ENCODE assay signal across 18 cellular contexts in genomic region chr4:1695913-1696312, GRCh38. TPM values are rescaled to one million over a fixed set of nuclear protein-coding genes. Genes with fewer than 3 reads are reported as not detected.
A peak's percentile ranks its signal among the peaks of the same experiment; 100 is the strongest.
DNase-seq lines count a peak whose midpoint lies in the region; ATAC-seq and TF ChIP-seq lines count a peak whose summit lies in the region.
"Had no signal": no experiment of that assay in that cellular context is flagged by ENCODE, and none has a peak within 500 bp of the region (broad histone marks: within the 10 kb centered on the region; RNA-seq: fewer than 3 reads in every experiment).

No MANE protein-coding gene starts in this region.

- H3K9me3 Mint-ChIP-seq in activated CD4-positive, alpha-beta T cell treated with anti-CD3 and anti-CD28 coated beads, Interleukin-2, amount 10 ng/mL, durations not matched to agents 7 days and 5 days, result no peaks in the 10 kb centered on the region
- H3K9me3 Mint-ChIP-seq in HFFc6, result no peaks in the 10 kb centered on the region
- H3K9me3 Mint-ChIP-seq: CD4-positive, alpha-beta memory T cell had no signal

- no peak for DNase-seq in activated CD4-positive, alpha-beta T cell treated with anti-CD3 and anti-CD28 coated beads, Interleukin-2, amount 10 ng/mL, durations not matched to agents 7 days and 5 days
- DNase-seq in activated CD4-positive, alpha-beta T cell treated with anti-CD3 and anti-CD28 coated beads, Interleukin-2, amount 50 U/mL, for 48 hours, result no peak
- no peak for DNase-seq in RWPE1 (ENCODE audit: low spot score)
- DNase-seq in lower lobe of right lung, result peak; percentile 13
- peak; percentile 31 for DNase-seq in skeletal muscle cell (ENCODE audit: low read depth)
- no peak for DNase-seq in HFFc6
- DNase-seq in ecto neural progenitor cell (ENCODE audit: low spot score), result no peak
- no peak for DNase-seq in KBM-7
- DNase-seq: AML-193; CD4-positive, alpha-beta memory T cell; NCI-H1048; NCI-H146; NCI-H345; NCI-H526 treated with DMSO at 0.1 percent for 48 hours; PC-9; SHP77 had no signal

- in situ Hi-C loops in KBM-7 (cut with MboI; ENCODE audit: low pct_unique_long_range_greater_than_20kb, low sequenced_read_pairs), result no loop called here

- H3K4me3 ChIP-seq in lower lobe of right lung (no peak overlapping the region), skeletal muscle cell (ENCODE audit: low read depth, low read length) (no peak overlapping the region)
- H3K4me3 ChIP-seq: A549, K562, PC-9 had no signal

- intact Hi-C loops in lower lobe of right lung (cut with DNase I), result no loop called here

- POLR2A ChIA-PET in activated CD4-positive, alpha-beta T cell treated with anti-CD3 and anti-CD28 coated beads, Interleukin-2, amount 10 ng/mL, durations not matched to agents 7 days and 5 days (lab: Charles Lee), result no interaction called here
- POLR2A ChIA-PET in RWPE1 (lab: Yijun Ruan, JAX; ENCODE audit: low non-redundant PET), result no interaction called here

- no peaks in the 10 kb centered on the region for H3K9me3 ChIP-seq in lower lobe of right lung
- H3K9me3 ChIP-seq: A549 had no signal

- TF ChIP-seq CTCF in RWPE1 (conservative IDR thresholded peaks at IDR 0.05; ENCODE audit: low read depth), result no peak
- TF ChIP-seq CTCF in lower lobe of right lung (IDR thresholded peaks at IDR 0.05), result no peak
- no peak for TF ChIP-seq CTCF in HFFc6 (IDR thresholded peaks at IDR 0.05)

- CTCF ChIA-PET in activated CD4-positive, alpha-beta T cell treated with anti-CD3 and anti-CD28 coated beads, Interleukin-2, amount 10 ng/mL, durations not matched to agents 7 days and 5 days (lab: Charles Lee), result interaction anchor here (6.9 kb wide), 1 partner anchor 31 kb away, joined by 94 read pairs; no protein-coding TSS in a partner anchor
- CTCF ChIA-PET in RWPE1 (lab: Yijun Ruan, JAX), result interaction anchor here (0.6 kb wide), 1 partner anchor 113 kb away, joined by 4 read pairs; no protein-coding TSS in a partner anchor

- H3K27me3 Mint-ChIP-seq in activated CD4-positive, alpha-beta T cell treated with anti-CD3 and anti-CD28 coated beads, Interleukin-2, amount 10 ng/mL, durations not matched to agents 7 days and 5 days, result no peaks in the 10 kb centered on the region
- no peaks in the 10 kb centered on the region for H3K27me3 Mint-ChIP-seq in HFFc6 (ENCODE audit: insufficient read depth)
- H3K27me3 Mint-ChIP-seq: CD4-positive, alpha-beta memory T cell had no signal

- no peak overlapping the region for H3K4me3 Mint-ChIP-seq in activated CD4-positive, alpha-beta T cell treated with anti-CD3 and anti-CD28 coated beads, Interleukin-2, amount 10 ng/mL, durations not matched to agents 7 days and 5 days
- H3K4me3 Mint-ChIP-seq in HFFc6, result no peak overlapping the region
- H3K4me3 Mint-ChIP-seq: CD4-positive, alpha-beta memory T cell had no signal

- H3K27me3 ChIP-seq in lower lobe of right lung (ENCODE audit: low read depth), result no peaks in the 10 kb centered on the region

- peak overlapping the region; percentile 31 for H3K27ac Mint-ChIP-seq in activated CD4-positive, alpha-beta T cell treated with anti-CD3 and anti-CD28 coated beads, Interleukin-2, amount 10 ng/mL, durations not matched to agents 7 days and 5 days
- no peak overlapping the region for H3K27ac Mint-ChIP-seq in HFFc6

- H3K27ac ChIP-seq in RWPE1, result peak overlapping the region; percentile 42
- H3K27ac ChIP-seq in lower lobe of right lung, result no peak overlapping the region
- H3K27ac ChIP-seq: A549 had no signal

- ATAC-seq in lower lobe of right lung, result no peak
- ATAC-seq: A549, K562 had no signal

- H3K36me3 Mint-ChIP-seq in activated CD4-positive, alpha-beta T cell treated with anti-CD3 and anti-CD28 coated beads, Interleukin-2, amount 10 ng/mL, durations not matched to agents 7 days and 5 days (ENCODE audit: low read depth), result peaks cover 63% of the 10 kb centered on the region
- peaks cover 25% of the 10 kb centered on the region for H3K36me3 Mint-ChIP-seq in HFFc6 (ENCODE audit: low read depth)

- H3K4me1 Mint-ChIP-seq in activated CD4-positive, alpha-beta T cell treated with anti-CD3 and anti-CD28 coated beads, Interleukin-2, amount 10 ng/mL, durations not matched to agents 7 days and 5 days, result peaks cover 11% of the 10 kb centered on the region
- no peaks in the 10 kb centered on the region; the same call in 1 of the 2 replicates for H3K4me1 Mint-ChIP-seq in HFFc6 (ENCODE audit: low read depth)

- H3K4me1 ChIP-seq in lower lobe of right lung, result peaks cover 6% of the 10 kb centered on the region
- H3K4me1 ChIP-seq: A549 had no signal

- peaks cover 97% of the 10 kb centered on the region for H3K36me3 ChIP-seq in lower lobe of right lung

RNA-seq across cellular contexts. Expression of gene FAM53A, which starts 11.8 kb away (rescaled TPM):
- 1 to 10 TPM in 1 of 2 experiments, under 1 TPM in 1; 0.99 to 1.6 TPM for total RNA-seq in activated CD4-positive, alpha-beta T cell treated with anti-CD3 and anti-CD28 coated beads, Interleukin-2, amount 10 ng/mL, durations not matched to agents 7 days and 5 days
- total RNA-seq in lower lobe of right lung, result 1.7 TPM
- 1 to 10 TPM; 2.3 to 3.2 (median 2.7) TPM for total RNA-seq in HFFc6 (2021; fragmentation: NEBNext Ultra II Directional; extraction: Animal tissue kit (Norgen Biotek cat#: 25700))

RNA-seq across cellular contexts. Expression of gene SLBP, which starts 16.2 kb away (rescaled TPM):
- total RNA-seq in activated CD4-positive, alpha-beta T cell treated with anti-CD3 and anti-CD28 coated beads, Interleukin-2, amount 10 ng/mL, durations not matched to agents 7 days and 5 days, result 100 to 1,000 TPM; 116 to 137 TPM
- total RNA-seq in lower lobe of right lung, result 31.6 TPM
- total RNA-seq in HFFc6 (2021; fragmentation: NEBNext Ultra II Directional; extraction: Animal tissue kit (Norgen Biotek cat#: 25700)), result 10 to 100 TPM; 44.7 to 61.9 (median 58.4) TPM

RNA-seq across cellular contexts. Expression of gene TMEM129, which starts 25.2 kb away (rescaled TPM):
- 10 to 100 TPM; 20.9 to 22.3 TPM for total RNA-seq in activated CD4-positive, alpha-beta T cell treated with anti-CD3 and anti-CD28 coated beads, Interleukin-2, amount 10 ng/mL, durations not matched to agents 7 days and 5 days
- total RNA-seq in lower lobe of right lung, result 30.9 TPM
- total RNA-seq in HFFc6 (2021; fragmentation: NEBNext Ultra II Directional; extraction: Animal tissue kit (Norgen Biotek cat#: 25700)), result 10 to 100 TPM; 24.6 to 36.7 (median 27.7) TPM

RNA-seq across cellular contexts. Expression of gene TACC3, which starts 25.4 kb away (rescaled TPM):
- total RNA-seq in activated CD4-positive, alpha-beta T cell treated with anti-CD3 and anti-CD28 coated beads, Interleukin-2, amount 10 ng/mL, durations not matched to agents 7 days and 5 days, result 100 to 1,000 TPM; 301 to 305 TPM
- total RNA-seq in lower lobe of right lung, result 19.3 TPM
- total RNA-seq in HFFc6 (2021; fragmentation: NEBNext Ultra II Directional; extraction: Animal tissue kit (Norgen Biotek cat#: 25700)), result 10 to 100 TPM; 44.2 to 95.3 (median 93.3) TPM

Comparison
In these comparisons a context has a peak if more than half of its experiments do, and no peak if none do; other contexts are left out.
1. DNase-seq: peak in lower lobe of right lung (single experiment) and skeletal muscle cell (single experiment); none in activated CD4-positive, alpha-beta T cell treated with anti-CD3 and anti-CD28 coated beads, Interleukin-2, amount 10 ng/mL, durations not matched to agents 7 days and 5 days (single experiment), activated CD4-positive, alpha-beta T cell treated with anti-CD3 and anti-CD28 coated beads, Interleukin-2, amount 50 U/mL, for 48 hours (0 of 2), RWPE1 (single experiment), HFFc6 (single experiment), ecto neural progenitor cell (single experiment) and KBM-7 (single experiment).